In the genomic region with DNA sequence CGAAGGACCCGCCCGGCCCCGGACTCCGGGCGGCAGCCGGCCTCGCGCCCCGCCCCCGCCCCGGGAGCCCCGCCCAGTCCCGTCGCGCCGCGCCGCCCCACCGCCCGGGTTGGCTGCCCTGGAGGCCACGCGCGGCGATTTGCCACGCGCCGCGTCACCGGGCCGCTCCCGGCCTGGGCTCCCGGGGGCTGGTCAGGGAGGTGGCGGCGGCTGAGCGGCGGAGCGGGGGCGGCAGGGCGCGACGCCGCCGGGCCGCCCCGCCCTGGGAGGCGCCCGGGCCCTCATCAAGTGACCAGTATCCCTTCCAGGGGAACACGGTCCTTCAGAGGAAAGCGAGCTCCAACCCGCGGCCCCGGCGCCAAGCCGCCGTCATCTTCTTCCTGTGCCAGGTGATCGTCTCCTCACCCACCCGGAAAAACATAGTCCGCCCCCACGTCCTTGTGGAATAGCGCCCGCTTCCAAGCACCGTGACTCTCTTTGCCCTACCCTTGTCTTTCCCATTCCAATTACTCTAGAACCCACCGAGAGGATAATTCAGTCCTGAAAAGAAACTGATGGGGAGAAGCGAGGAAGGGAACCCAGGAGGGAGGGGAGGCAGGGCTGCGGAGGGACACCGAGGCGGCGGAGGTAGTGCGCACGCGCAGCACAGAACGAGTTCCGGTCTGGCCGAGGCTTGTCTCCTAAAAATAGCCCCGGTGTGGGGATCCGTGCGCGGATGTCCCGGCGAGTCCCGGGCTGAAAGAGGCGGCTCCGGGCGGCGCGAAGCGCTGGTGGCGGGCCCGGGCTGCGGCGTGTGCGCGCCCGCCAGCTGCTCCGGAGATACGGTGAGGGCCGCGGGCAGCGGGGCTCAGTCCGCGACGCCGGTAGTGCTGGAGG, we compare ENCODE assay signal across 1 cellular context.
A peak's percentile ranks its signal among the peaks of the same experiment; 100 is the strongest.
TF ChIP-seq lines count a peak whose summit lies in the region.

A gene (plus strand): TSS at position 704 of the 876 bp plus-strand sequence. CDS start 67,136 bp downstream, outside the sequence.

TF ChIP-seq in WTC11, 78 proteins besides CTCF, POLR2A, EP300 and RAD21 (continued from another document and continues in another):
- TF ChIP-seq, protein P1, sequence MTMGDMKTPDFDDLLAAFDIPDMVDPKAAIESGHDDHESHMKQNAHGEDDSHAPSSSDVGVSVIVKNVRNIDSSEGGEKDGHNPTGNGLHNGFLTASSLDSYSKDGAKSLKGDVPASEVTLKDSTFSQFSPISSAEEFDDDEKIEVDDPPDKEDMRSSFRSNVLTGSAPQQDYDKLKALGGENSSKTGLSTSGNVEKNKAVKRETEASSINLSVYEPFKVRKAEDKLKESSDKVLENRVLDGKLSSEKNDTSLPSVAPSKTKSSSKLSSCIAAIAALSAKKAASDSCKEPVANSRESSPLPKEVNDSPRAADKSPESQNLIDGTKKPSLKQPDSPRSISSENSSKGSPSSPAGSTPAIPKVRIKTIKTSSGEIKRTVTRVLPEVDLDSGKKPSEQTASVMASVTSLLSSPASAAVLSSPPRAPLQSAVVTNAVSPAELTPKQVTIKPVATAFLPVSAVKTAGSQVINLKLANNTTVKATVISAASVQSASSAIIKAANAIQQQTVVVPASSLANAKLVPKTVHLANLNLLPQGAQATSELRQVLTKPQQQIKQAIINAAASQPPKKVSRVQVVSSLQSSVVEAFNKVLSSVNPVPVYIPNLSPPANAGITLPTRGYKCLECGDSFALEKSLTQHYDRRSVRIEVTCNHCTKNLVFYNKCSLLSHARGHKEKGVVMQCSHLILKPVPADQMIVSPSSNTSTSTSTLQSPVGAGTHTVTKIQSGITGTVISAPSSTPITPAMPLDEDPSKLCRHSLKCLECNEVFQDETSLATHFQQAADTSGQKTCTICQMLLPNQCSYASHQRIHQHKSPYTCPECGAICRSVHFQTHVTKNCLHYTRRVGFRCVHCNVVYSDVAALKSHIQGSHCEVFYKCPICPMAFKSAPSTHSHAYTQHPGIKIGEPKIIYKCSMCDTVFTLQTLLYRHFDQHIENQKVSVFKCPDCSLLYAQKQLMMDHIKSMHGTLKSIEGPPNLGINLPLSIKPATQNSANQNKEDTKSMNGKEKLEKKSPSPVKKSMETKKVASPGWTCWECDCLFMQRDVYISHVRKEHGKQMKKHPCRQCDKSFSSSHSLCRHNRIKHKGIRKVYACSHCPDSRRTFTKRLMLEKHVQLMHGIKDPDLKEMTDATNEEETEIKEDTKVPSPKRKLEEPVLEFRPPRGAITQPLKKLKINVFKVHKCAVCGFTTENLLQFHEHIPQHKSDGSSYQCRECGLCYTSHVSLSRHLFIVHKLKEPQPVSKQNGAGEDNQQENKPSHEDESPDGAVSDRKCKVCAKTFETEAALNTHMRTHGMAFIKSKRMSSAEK (CRISPR knock-in tag; IDR thresholded peaks at IDR 0.05; ENCODE audit: borderline replicate concordance): no peak
- TF ChIP-seq NR1H2 (CRISPR knock-in tag; IDR thresholded peaks at IDR 0.05): no peak
- TF ChIP-seq, protein P2, sequence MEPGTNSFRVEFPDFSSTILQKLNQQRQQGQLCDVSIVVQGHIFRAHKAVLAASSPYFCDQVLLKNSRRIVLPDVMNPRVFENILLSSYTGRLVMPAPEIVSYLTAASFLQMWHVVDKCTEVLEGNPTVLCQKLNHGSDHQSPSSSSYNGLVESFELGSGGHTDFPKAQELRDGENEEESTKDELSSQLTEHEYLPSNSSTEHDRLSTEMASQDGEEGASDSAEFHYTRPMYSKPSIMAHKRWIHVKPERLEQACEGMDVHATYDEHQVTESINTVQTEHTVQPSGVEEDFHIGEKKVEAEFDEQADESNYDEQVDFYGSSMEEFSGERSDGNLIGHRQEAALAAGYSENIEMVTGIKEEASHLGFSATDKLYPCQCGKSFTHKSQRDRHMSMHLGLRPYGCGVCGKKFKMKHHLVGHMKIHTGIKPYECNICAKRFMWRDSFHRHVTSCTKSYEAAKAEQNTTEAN (CRISPR knock-in tag; IDR thresholded peaks at IDR 0.05): no peak
- 0 out of 2 replicates have a peak, but pooled peaks have one; percentile 34 for TF ChIP-seq ZNF416 (CRISPR knock-in tag; IDR thresholded peaks at IDR 0.05)
- no peak for TF ChIP-seq MXD4 (CRISPR knock-in tag; IDR thresholded peaks at IDR 0.05; ENCODE audit: borderline replicate concordance)
- TF ChIP-seq CBFB (CRISPR knock-in tag; IDR thresholded peaks at IDR 0.05; ENCODE audit: low read depth): no peak
- TF ChIP-seq CREM (CRISPR knock-in tag; IDR thresholded peaks at IDR 0.05): 0 out of 2 replicates have a peak, but pooled peaks have one; percentile 30
- TF ChIP-seq, protein P3, sequence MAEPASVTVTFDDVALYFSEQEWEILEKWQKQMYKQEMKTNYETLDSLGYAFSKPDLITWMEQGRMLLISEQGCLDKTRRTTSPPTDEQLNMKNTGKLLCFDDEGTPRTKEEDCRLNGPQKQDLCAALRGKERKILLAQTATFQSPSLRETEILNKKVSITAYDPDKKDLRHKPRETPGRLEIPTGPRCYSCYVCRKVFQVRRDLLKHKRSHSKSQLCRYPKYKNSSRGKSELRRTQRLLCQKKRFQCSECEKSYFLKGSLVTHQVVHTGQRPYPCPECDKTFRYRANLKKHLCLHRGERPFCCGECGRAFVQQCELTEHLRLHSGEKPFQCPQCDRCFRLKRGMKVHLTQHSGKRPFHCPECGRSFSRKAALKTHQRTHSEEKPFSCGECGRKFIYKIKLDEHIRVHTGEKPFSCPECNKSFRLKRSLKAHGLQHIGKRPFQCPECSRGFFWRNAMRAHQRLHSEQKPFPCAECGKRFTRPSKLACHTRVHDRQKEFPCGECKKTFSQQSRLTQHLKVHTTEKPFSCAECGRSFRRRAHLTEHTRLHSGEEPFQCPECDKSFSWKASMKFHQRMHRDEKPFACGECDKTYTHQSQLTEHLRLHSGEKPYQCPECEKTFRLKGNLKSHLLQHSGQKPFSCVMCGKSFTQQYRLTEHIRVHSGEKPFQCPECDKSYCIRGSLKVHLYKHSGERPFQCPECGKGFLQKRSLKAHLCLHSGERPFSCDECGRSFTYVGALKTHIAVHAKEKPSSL (CRISPR knock-in tag; conservative IDR thresholded peaks at IDR 0.05): no peak
- no peak for TF ChIP-seq KAT7 (CRISPR knock-in tag; IDR thresholded peaks at IDR 0.05; ENCODE audit: borderline replicate concordance)
- TF ChIP-seq HMGA2 (CRISPR knock-in tag; IDR thresholded peaks at IDR 0.05): no peak
- TF ChIP-seq TEAD4 (CRISPR knock-in tag; IDR thresholded peaks at IDR 0.05): 0 out of 2 replicates have a peak, but pooled peaks have one; percentile 23
- no peak for TF ChIP-seq ZNF671 (CRISPR knock-in tag; IDR thresholded peaks at IDR 0.05)
- TF ChIP-seq, protein P4, sequence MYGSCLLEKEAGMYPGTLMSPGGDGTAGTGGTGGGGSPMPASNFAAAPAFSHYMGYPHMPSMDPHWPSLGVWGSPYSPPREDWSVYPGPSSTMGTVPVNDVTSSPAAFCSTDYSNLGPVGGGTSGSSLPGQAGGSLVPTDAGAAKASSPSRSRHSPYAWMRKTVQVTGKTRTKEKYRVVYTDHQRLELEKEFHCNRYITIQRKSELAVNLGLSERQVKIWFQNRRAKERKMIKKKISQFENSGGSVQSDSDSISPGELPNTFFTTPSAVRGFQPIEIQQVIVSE (CRISPR knock-in tag; IDR thresholded peaks at IDR 0.05; ENCODE audit: borderline replicate concordance): no peak
- TF ChIP-seq, protein P5, sequence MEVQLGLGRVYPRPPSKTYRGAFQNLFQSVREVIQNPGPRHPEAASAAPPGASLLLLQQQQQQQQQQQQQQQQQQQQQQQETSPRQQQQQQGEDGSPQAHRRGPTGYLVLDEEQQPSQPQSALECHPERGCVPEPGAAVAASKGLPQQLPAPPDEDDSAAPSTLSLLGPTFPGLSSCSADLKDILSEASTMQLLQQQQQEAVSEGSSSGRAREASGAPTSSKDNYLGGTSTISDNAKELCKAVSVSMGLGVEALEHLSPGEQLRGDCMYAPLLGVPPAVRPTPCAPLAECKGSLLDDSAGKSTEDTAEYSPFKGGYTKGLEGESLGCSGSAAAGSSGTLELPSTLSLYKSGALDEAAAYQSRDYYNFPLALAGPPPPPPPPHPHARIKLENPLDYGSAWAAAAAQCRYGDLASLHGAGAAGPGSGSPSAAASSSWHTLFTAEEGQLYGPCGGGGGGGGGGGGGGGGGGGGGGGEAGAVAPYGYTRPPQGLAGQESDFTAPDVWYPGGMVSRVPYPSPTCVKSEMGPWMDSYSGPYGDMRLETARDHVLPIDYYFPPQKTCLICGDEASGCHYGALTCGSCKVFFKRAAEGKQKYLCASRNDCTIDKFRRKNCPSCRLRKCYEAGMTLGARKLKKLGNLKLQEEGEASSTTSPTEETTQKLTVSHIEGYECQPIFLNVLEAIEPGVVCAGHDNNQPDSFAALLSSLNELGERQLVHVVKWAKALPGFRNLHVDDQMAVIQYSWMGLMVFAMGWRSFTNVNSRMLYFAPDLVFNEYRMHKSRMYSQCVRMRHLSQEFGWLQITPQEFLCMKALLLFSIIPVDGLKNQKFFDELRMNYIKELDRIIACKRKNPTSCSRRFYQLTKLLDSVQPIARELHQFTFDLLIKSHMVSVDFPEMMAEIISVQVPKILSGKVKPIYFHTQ (CRISPR knock-in tag; IDR thresholded peaks at IDR 0.05): no peak
- TF ChIP-seq, protein P6, sequence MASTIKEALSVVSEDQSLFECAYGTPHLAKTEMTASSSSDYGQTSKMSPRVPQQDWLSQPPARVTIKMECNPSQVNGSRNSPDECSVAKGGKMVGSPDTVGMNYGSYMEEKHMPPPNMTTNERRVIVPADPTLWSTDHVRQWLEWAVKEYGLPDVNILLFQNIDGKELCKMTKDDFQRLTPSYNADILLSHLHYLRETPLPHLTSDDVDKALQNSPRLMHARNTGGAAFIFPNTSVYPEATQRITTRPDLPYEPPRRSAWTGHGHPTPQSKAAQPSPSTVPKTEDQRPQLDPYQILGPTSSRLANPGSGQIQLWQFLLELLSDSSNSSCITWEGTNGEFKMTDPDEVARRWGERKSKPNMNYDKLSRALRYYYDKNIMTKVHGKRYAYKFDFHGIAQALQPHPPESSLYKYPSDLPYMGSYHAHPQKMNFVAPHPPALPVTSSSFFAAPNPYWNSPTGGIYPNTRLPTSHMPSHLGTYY (CRISPR knock-in tag; IDR thresholded peaks at IDR 0.05): no peak
- TF ChIP-seq, protein P7, sequence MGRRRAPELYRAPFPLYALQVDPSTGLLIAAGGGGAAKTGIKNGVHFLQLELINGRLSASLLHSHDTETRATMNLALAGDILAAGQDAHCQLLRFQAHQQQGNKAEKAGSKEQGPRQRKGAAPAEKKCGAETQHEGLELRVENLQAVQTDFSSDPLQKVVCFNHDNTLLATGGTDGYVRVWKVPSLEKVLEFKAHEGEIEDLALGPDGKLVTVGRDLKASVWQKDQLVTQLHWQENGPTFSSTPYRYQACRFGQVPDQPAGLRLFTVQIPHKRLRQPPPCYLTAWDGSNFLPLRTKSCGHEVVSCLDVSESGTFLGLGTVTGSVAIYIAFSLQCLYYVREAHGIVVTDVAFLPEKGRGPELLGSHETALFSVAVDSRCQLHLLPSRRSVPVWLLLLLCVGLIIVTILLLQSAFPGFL (CRISPR knock-in tag; IDR thresholded peaks at IDR 0.05; ENCODE audit: borderline replicate concordance): no peak
- TF ChIP-seq, protein P8, sequence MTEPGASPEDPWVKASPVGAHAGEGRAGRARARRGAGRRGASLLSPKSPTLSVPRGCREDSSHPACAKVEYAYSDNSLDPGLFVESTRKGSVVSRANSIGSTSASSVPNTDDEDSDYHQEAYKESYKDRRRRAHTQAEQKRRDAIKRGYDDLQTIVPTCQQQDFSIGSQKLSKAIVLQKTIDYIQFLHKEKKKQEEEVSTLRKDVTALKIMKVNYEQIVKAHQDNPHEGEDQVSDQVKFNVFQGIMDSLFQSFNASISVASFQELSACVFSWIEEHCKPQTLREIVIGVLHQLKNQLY (CRISPR knock-in tag; IDR thresholded peaks at IDR 0.05): no peak
- no peak for TF ChIP-seq ZNF121 (CRISPR knock-in tag; IDR thresholded peaks at IDR 0.05)
- peak; percentile 50; the same call in 1 of the 2 replicates for TF ChIP-seq GABPB1 (CRISPR knock-in tag; IDR thresholded peaks at IDR 0.05)
- peak; percentile 84 for TF ChIP-seq FOXK1 (CRISPR knock-in tag; IDR thresholded peaks at IDR 0.05)
- TF ChIP-seq, protein P9, sequence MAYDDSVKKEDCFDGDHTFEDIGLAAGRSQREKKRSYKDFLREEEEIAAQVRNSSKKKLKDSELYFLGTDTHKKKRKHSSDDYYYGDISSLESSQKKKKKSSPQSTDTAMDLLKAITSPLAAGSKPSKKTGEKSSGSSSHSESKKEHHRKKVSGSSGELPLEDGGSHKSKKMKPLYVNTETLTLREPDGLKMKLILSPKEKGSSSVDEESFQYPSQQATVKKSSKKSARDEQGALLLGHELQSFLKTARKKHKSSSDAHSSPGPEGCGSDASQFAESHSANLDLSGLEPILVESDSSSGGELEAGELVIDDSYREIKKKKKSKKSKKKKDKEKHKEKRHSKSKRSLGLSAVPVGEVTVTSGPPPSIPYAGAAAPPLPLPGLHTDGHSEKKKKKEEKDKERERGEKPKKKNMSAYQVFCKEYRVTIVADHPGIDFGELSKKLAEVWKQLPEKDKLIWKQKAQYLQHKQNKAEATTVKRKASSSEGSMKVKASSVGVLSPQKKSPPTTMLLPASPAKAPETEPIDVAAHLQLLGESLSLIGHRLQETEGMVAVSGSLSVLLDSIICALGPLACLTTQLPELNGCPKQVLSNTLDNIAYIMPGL (CRISPR knock-in tag; IDR thresholded peaks at IDR 0.05): peak; percentile 54; the same call in 1 of the 2 replicates
- TF ChIP-seq SMAD3 (CRISPR knock-in tag; IDR thresholded peaks at IDR 0.05; ENCODE audit: borderline replicate concordance): no peak
- no peak for TF ChIP-seq SMAD4 (CRISPR knock-in tag; IDR thresholded peaks at IDR 0.05)
- TF ChIP-seq PRRX2 (CRISPR knock-in tag; IDR thresholded peaks at IDR 0.05): no peak
- TF ChIP-seq NR3C1 (CRISPR knock-in tag; conservative IDR thresholded peaks at IDR 0.05; ENCODE audit: low read depth): no peak
- TF ChIP-seq, protein P10, sequence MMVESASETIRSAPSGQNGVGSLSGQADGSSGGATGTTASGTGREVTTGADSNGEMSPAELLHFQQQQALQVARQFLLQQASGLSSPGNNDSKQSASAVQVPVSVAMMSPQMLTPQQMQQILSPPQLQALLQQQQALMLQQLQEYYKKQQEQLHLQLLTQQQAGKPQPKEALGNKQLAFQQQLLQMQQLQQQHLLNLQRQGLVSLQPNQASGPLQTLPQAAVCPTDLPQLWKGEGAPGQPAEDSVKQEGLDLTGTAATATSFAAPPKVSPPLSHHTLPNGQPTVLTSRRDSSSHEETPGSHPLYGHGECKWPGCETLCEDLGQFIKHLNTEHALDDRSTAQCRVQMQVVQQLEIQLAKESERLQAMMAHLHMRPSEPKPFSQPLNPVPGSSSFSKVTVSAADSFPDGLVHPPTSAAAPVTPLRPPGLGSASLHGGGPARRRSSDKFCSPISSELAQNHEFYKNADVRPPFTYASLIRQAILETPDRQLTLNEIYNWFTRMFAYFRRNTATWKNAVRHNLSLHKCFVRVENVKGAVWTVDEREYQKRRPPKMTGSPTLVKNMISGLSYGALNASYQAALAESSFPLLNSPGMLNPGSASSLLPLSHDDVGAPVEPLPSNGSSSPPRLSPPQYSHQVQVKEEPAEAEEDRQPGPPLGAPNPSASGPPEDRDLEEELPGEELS (CRISPR knock-in tag; IDR thresholded peaks at IDR 0.05): peak; percentile 79; the same call in 1 of the 2 replicates
- no peak for TF ChIP-seq RELA (CRISPR knock-in tag; IDR thresholded peaks at IDR 0.05; ENCODE audit: borderline replicate concordance)
- no peak for TF ChIP-seq SOX15 (CRISPR knock-in tag; IDR thresholded peaks at IDR 0.05)
- no peak for TF ChIP-seq JUN (CRISPR knock-in tag; IDR thresholded peaks at IDR 0.05)
- TF ChIP-seq GRHL2 (CRISPR knock-in tag; IDR thresholded peaks at IDR 0.05; ENCODE audit: insufficient replicate concordance, severe bottlenecking): no peak
